ENCODE assay signal across 1 cellular context in the genomic region with DNA sequence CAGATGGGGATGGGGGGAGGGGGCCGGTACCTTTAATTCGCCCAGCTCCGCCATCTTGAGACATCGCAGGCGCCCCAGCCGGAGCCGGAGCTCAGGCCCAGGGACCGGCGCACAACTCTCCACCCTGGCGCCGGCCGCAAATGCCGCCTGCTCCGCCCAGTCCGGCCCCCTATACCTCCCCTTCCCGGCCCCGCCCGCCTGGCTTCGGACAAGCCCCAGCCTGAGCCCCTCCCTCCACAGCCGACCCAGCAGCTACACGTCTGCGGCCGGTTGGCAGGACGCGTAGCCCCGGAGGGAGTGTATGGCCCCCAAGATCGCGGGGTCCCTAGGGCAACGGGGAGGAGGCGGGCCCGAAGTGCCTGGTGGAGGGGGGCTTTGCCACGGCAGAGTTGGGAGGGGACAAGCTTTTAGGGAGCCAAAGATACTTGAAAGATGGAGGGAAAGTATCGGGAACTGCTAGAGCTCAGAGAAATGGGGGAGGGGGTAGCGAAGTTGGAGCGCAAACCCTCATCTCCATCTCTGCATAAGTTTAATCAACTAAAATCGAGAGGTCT.
TF ChIP-seq lines count a peak whose summit lies in the region.

Gene PIAS3, minus strand, starts transcription at position 145 of the 554 bp plus-strand sequence. Its CDS starts 91 bp downstream, at position 54.

TF ChIP-seq in HepG2, 621 proteins besides CTCF, POLR2A, EP300 and RAD21 (continued from another document and continues in another):
- 0 out of 2 replicates have a peak, but pooled peaks have one; percentile 50 for TF ChIP-seq PCBP1 (IDR thresholded peaks at IDR 0.05; ENCODE audit: borderline replicate concordance, low read depth, low read length)
- TF ChIP-seq NFRKB (IDR thresholded peaks at IDR 0.05): no peak
- peak; percentile 71; the same call in 1 of the 2 replicates for TF ChIP-seq KLF9 (CRISPR knock-in tag; IDR thresholded peaks at IDR 0.05; ENCODE audit: low read depth)
- no peak for TF ChIP-seq TAF15 (IDR thresholded peaks at IDR 0.05; ENCODE audit: low read depth, low read length, poor library complexity, severe bottlenecking)
- TF ChIP-seq FOXC1 (CRISPR knock-in tag; IDR thresholded peaks at IDR 0.05; ENCODE audit: borderline replicate concordance): peak; percentile 62; the same call in 1 of the 2 replicates
- no peak for TF ChIP-seq ZNF12 (CRISPR knock-in tag; IDR thresholded peaks at IDR 0.05)
- TF ChIP-seq ZNF670 (CRISPR knock-in tag; IDR thresholded peaks at IDR 0.05; ENCODE audit: borderline replicate concordance): no peak
- TF ChIP-seq, protein P1, sequence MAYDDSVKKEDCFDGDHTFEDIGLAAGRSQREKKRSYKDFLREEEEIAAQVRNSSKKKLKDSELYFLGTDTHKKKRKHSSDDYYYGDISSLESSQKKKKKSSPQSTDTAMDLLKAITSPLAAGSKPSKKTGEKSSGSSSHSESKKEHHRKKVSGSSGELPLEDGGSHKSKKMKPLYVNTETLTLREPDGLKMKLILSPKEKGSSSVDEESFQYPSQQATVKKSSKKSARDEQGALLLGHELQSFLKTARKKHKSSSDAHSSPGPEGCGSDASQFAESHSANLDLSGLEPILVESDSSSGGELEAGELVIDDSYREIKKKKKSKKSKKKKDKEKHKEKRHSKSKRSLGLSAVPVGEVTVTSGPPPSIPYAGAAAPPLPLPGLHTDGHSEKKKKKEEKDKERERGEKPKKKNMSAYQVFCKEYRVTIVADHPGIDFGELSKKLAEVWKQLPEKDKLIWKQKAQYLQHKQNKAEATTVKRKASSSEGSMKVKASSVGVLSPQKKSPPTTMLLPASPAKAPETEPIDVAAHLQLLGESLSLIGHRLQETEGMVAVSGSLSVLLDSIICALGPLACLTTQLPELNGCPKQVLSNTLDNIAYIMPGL (CRISPR knock-in tag; IDR thresholded peaks at IDR 0.05; ENCODE audit: borderline replicate concordance in 1 of 2, low read depth in 1 of 2): peak in 1 of 2 experiments; percentile 64; a peak in 3 of 4 replicates
- 0 out of 2 replicates have a peak, but pooled peaks have one; percentile 32 for TF ChIP-seq SMAD3 (CRISPR knock-in tag; IDR thresholded peaks at IDR 0.05)
- TF ChIP-seq ZC3H13 (CRISPR knock-in tag; IDR thresholded peaks at IDR 0.05): no peak
- TF ChIP-seq RAD51 (IDR thresholded peaks at IDR 0.05; ENCODE audit: borderline replicate concordance): no peak
- peak; percentile 30; the same call in 1 of the 2 replicates for TF ChIP-seq THAP9 (CRISPR knock-in tag; IDR thresholded peaks at IDR 0.05; ENCODE audit: borderline replicate concordance)
- no peak for TF ChIP-seq NR1H2 (CRISPR knock-in tag; IDR thresholded peaks at IDR 0.05; ENCODE audit: borderline replicate concordance, low read depth)
- TF ChIP-seq, protein P2, sequence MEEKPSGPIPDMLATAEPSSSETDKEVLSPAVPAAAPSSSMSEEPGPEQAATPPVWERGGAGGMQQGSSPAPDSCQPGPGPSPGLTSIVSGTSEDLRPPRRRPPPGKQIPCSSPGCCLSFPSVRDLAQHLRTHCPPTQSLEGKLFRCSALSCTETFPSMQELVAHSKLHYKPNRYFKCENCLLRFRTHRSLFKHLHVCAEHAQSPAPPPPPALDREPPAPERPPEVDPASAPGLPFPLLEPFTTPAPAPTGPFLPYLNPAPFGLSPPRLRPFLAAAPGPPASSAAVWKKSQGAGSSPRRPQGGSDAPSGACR (CRISPR knock-in tag; IDR thresholded peaks at IDR 0.05): 0 out of 2 replicates have a peak, but pooled peaks have one; percentile 65
- TF ChIP-seq POLR2G (IDR thresholded peaks at IDR 0.05; ENCODE audit: low read depth, low read length): peak; percentile 36
- no peak for TF ChIP-seq NPAS2 (CRISPR knock-in tag; IDR thresholded peaks at IDR 0.05; ENCODE audit: borderline replicate concordance)
- TF ChIP-seq ZNF776 (CRISPR knock-in tag; IDR thresholded peaks at IDR 0.05): no peak
- 0 out of 2 replicates have a peak, but pooled peaks have one; percentile 64 for TF ChIP-seq ZNF34 (CRISPR knock-in tag; IDR thresholded peaks at IDR 0.05; ENCODE audit: borderline replicate concordance)
- TF ChIP-seq ZNF263 (CRISPR knock-in tag; IDR thresholded peaks at IDR 0.05): no peak
- no peak for TF ChIP-seq CREBL2 (CRISPR knock-in tag; IDR thresholded peaks at IDR 0.05; ENCODE audit: borderline replicate concordance)
- 0 out of 2 replicates have a peak, but pooled peaks have one; percentile 72 for TF ChIP-seq WIZ (CRISPR knock-in tag; IDR thresholded peaks at IDR 0.05)
- no peak for TF ChIP-seq FOXO1 (CRISPR knock-in tag; IDR thresholded peaks at IDR 0.05)
- TF ChIP-seq, protein P3, sequence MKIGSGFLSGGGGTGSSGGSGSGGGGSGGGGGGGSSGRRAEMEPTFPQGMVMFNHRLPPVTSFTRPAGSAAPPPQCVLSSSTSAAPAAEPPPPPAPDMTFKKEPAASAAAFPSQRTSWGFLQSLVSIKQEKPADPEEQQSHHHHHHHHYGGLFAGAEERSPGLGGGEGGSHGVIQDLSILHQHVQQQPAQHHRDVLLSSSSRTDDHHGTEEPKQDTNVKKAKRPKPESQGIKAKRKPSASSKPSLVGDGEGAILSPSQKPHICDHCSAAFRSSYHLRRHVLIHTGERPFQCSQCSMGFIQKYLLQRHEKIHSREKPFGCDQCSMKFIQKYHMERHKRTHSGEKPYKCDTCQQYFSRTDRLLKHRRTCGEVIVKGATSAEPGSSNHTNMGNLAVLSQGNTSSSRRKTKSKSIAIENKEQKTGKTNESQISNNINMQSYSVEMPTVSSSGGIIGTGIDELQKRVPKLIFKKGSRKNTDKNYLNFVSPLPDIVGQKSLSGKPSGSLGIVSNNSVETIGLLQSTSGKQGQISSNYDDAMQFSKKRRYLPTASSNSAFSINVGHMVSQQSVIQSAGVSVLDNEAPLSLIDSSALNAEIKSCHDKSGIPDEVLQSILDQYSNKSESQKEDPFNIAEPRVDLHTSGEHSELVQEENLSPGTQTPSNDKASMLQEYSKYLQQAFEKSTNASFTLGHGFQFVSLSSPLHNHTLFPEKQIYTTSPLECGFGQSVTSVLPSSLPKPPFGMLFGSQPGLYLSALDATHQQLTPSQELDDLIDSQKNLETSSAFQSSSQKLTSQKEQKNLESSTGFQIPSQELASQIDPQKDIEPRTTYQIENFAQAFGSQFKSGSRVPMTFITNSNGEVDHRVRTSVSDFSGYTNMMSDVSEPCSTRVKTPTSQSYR (CRISPR knock-in tag; IDR thresholded peaks at IDR 0.05; ENCODE audit: borderline replicate concordance): 0 out of 2 replicates have a peak, but pooled peaks have one; percentile 7
- 0 out of 2 replicates have a peak, but pooled peaks have one; percentile 14 for TF ChIP-seq HES4 (CRISPR knock-in tag; IDR thresholded peaks at IDR 0.05; ENCODE audit: borderline replicate concordance)
- TF ChIP-seq TBP (CRISPR knock-in tag; IDR thresholded peaks at IDR 0.05): no peak
- TF ChIP-seq RFXAP (CRISPR knock-in tag; IDR thresholded peaks at IDR 0.05; ENCODE audit: borderline replicate concordance): 0 out of 2 replicates have a peak, but pooled peaks have one; percentile 69
- no peak for TF ChIP-seq LCORL (IDR thresholded peaks at IDR 0.05)
- peak; percentile 66 for TF ChIP-seq LCORL (CRISPR knock-in tag; IDR thresholded peaks at IDR 0.05)
- TF ChIP-seq ZNF337 (CRISPR knock-in tag; IDR thresholded peaks at IDR 0.05; ENCODE audit: borderline replicate concordance, low read depth): no peak
- no peak for TF ChIP-seq GMEB1 (CRISPR knock-in tag; IDR thresholded peaks at IDR 0.05; ENCODE audit: borderline replicate concordance)
- TF ChIP-seq POGZ (CRISPR knock-in tag; IDR thresholded peaks at IDR 0.05): peak; percentile 63
- peak; percentile 58 for TF ChIP-seq PAXIP1 (CRISPR knock-in tag; conservative IDR thresholded peaks at IDR 0.05)
- no peak; the same call in 1 of the 2 replicates for TF ChIP-seq ZBTB20 (CRISPR knock-in tag; IDR thresholded peaks at IDR 0.05; ENCODE audit: borderline replicate concordance, low read depth)
- no peak for TF ChIP-seq ZNF678 (CRISPR knock-in tag; IDR thresholded peaks at IDR 0.05)
- TF ChIP-seq PHF5A (CRISPR knock-in tag; IDR thresholded peaks at IDR 0.05; ENCODE audit: low read depth, unreplicated experiment): no peak
- 0 out of 2 replicates have a peak, but pooled peaks have one; percentile 20 for TF ChIP-seq ZKSCAN5 (CRISPR knock-in tag; IDR thresholded peaks at IDR 0.05)
- TF ChIP-seq ZNF782 (CRISPR knock-in tag; IDR thresholded peaks at IDR 0.05; ENCODE audit: borderline replicate concordance): 0 out of 2 replicates have a peak, but pooled peaks have one; percentile 38
- no peak for TF ChIP-seq ZNF546 (CRISPR knock-in tag; conservative IDR thresholded peaks at IDR 0.05)
- TF ChIP-seq, protein P4, sequence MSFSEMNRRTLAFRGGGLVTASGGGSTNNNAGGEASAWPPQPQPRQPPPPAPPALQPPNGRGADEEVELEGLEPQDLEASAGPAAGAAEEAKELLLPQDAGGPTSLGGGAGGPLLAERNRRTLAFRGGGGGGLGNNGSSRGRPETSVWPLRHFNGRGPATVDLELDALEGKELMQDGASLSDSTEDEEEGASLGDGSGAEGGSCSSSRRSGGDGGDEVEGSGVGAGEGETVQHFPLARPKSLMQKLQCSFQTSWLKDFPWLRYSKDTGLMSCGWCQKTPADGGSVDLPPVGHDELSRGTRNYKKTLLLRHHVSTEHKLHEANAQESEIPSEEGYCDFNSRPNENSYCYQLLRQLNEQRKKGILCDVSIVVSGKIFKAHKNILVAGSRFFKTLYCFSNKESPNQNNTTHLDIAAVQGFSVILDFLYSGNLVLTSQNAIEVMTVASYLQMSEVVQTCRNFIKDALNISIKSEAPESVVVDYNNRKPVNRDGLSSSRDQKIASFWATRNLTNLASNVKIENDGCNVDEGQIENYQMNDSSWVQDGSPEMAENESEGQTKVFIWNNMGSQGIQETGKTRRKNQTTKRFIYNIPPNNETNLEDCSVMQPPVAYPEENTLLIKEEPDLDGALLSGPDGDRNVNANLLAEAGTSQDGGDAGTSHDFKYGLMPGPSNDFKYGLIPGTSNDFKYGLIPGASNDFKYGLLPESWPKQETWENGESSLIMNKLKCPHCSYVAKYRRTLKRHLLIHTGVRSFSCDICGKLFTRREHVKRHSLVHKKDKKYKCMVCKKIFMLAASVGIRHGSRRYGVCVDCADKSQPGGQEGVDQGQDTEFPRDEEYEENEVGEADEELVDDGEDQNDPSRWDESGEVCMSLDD (CRISPR knock-in tag; IDR thresholded peaks at IDR 0.05; ENCODE audit: borderline replicate concordance): no peak
